ENCODE assay signal across 19 cellular contexts in genomic region chr4:38280323-38280706, GRCh38.
DNase-seq lines count a peak whose midpoint lies in the region; ATAC-seq, FAIRE-seq and TF ChIP-seq lines count a peak whose summit lies in the region.
"Had no signal": no experiment of that assay in that cellular context is flagged by ENCODE, and none has a peak within 500 bp of the region (broad histone marks: within the 10 kb centered on the region; RNA-seq: fewer than 3 reads in every experiment).

No MANE protein-coding gene starts in this region.

- peak overlapping the region; percentile 62; the same call in 1 of the 2 replicates for H3K4me2 ChIP-seq in HepG2 (ENCODE audit: low read depth, low read length)
- H3K4me2 ChIP-seq: GM23338 had no signal

- TF ChIP-seq EP300 in HepG2 (IDR thresholded peaks at IDR 0.05; ENCODE audit: low read depth in 2 of 2, low read length in 2 of 2) (no peak), HepG2 (CRISPR knock-in tag; IDR thresholded peaks at IDR 0.05; ENCODE audit: borderline replicate concordance) (no peak)

- no peak overlapping the region for H2AFZ ChIP-seq in HepG2 (ENCODE audit: low read length)
- H2AFZ ChIP-seq: GM23338 had no signal

- no peak overlapping the region for H3K9ac ChIP-seq in HepG2 (ENCODE audit: insufficient read depth, low read depth, low read length)

- H3K4me1 Mint-ChIP-seq in brain (peaks cover 26% of the 10 kb centered on the region), nephron (peaks cover 31% of the 10 kb centered on the region)

- WGBS in HepG2 (ENCODE audit: low lambda C conversion rate), result 15% methylated on average over 4 of the region's 4 CpGs
- 90 to 91% methylated on average over 4 of the region's 4 CpGs for WGBS in thyroid gland, 2 donors
- 75 to 88% methylated on average over 4 of the region's 4 CpGs for WGBS in pancreas, 2 donors

- TF ChIP-seq CTCF in brain (conservative IDR thresholded peaks at IDR 0.05) (no peak), HepG2 (CRISPR knock-in tag; IDR thresholded peaks at IDR 0.05) (no peak), nephron (IDR thresholded peaks at IDR 0.05; ENCODE audit: unreplicated experiment in 3 of 3) (no peak), thyroid gland (IDR thresholded peaks at IDR 0.05) (no peak), gastrocnemius medialis (IDR thresholded peaks at IDR 0.05 in 4 of 5, conservative IDR thresholded peaks at IDR 0.05 in 1 of 5) (no peak), pancreas (IDR thresholded peaks at IDR 0.05) (no peak)

- no peak for DNase-seq in HepG2 (ENCODE audit: low spot score)
- no peak for DNase-seq in thyroid gland
- no peak for DNase-seq in gastrocnemius medialis
- DNase-seq in activated effector memory CD4-positive, alpha-beta T cell treated with anti-CD3 and anti-CD28 coated beads, Interleukin-2, amount 50 U/mL, for 16 hours, result no peak
- DNase-seq in pancreas, result no peak
- no peak for DNase-seq in LoVo (ENCODE audit: low spot score)
- DNase-seq: CD4-positive, CD25-positive, alpha-beta regulatory T cell; COR-L47; DND-41; KBM-7; NCI-H146; NCI-H345; NCI-H524 had no signal

- H3K79me2 ChIP-seq in HepG2 (ENCODE audit: insufficient read depth, low read length), result no peaks in the 10 kb centered on the region

- H3K36me3 ChIP-seq in HepG2 (replicated peaks in 1 of 2; ENCODE audit: control insufficient read depth in 1 of 2, insufficient read depth in 2 of 2, low read length in 2 of 2), result no peaks in the 10 kb centered on the region
- H3K36me3 ChIP-seq in thyroid gland, result no peaks in the 10 kb centered on the region
- H3K36me3 ChIP-seq in gastrocnemius medialis, result no peaks in the 10 kb centered on the region
- H3K36me3 ChIP-seq in pancreas, result no peaks in the 10 kb centered on the region
- H3K36me3 ChIP-seq: HAP-1 had no signal

- H3K9me3 ChIP-seq in HepG2 (ENCODE audit: low read length), result no peaks in the 10 kb centered on the region
- no peaks in the 10 kb centered on the region for H3K9me3 ChIP-seq in thyroid gland
- H3K9me3 ChIP-seq in gastrocnemius medialis, result no peaks in the 10 kb centered on the region
- H3K9me3 ChIP-seq in pancreas, result no peaks in the 10 kb centered on the region
- H3K9me3 ChIP-seq: HAP-1 had no signal

- CTCF ChIA-PET in HepG2 (lab: Yijun Ruan, JAX; ENCODE audit: low intra/inter-chr PET ratio, low total read pairs), result no interaction called here

- H3K9me3 Mint-ChIP-seq in brain (peaks cover 0 to 14% (median 5%) of the 10 kb centered on the region in 5 experiments), nephron (no peaks in the 10 kb centered on the region)

- H3K27ac ChIP-seq in HepG2 (ENCODE audit: extremely low read length, insufficient read depth, low read length) (no peak overlapping the region), thyroid gland (peak overlapping the region; percentile 81 to 93 (median 84)), gastrocnemius medialis (no peak overlapping the region), pancreas (no peak overlapping the region)

- H3K27me3 ChIP-seq in HepG2 (ENCODE audit: control insufficient read depth in 1 of 2, insufficient read depth in 2 of 2, low read length in 2 of 2) (no peaks in the 10 kb centered on the region; a peak in 2 of 5 replicates), thyroid gland (no peaks in the 10 kb centered on the region), gastrocnemius medialis (no peaks in the 10 kb centered on the region), pancreas (no peaks in the 10 kb centered on the region)

- no TSS peak for BruUV-seq in HepG2 (replicated peaks; lab: Mats Ljungman, UMichigan)

- POLR2A ChIA-PET in HepG2 (lab: Yijun Ruan, JAX), result no interaction called here

- H3K27me3 Mint-ChIP-seq in brain, result peaks cover 7% of the 10 kb centered on the region
- peaks cover 4% of the 10 kb centered on the region for H3K27me3 Mint-ChIP-seq in nephron (ENCODE audit: low read depth)

- H3K4me3 Mint-ChIP-seq in brain (no peak overlapping the region), nephron (no peak overlapping the region)
- H3K4me3 Mint-ChIP-seq: CD4-positive, CD25-positive, alpha-beta regulatory T cell; GM23338 had no signal

- H3K4me3 ChIP-seq in HepG2 (replicated peaks in 1 of 3; ENCODE audit: insufficient read depth in 1 of 3, low read depth in 2 of 3, low read length in 3 of 3) (no peak overlapping the region), thyroid gland (replicated peaks in 1 of 3) (no peak overlapping the region), gastrocnemius medialis (no peak overlapping the region), pancreas (no peak overlapping the region)
- H3K4me3 ChIP-seq: GM12878, GM23338, HAP-1 had no signal

- peak overlapping the region in 4 of 5 experiments; percentile 7 to 91 (median 52) for H3K27ac Mint-ChIP-seq in brain
- peak overlapping the region in 2 of 3 experiments; percentile 55 to 91 for H3K27ac Mint-ChIP-seq in nephron
- H3K27ac Mint-ChIP-seq: GM23338 had no signal

- H4K20me1 ChIP-seq in HepG2 (ENCODE audit: insufficient read depth, low read length), result no peaks in the 10 kb centered on the region

- in situ Hi-C loops in HepG2 (cut with HindIII; ENCODE audit: extremely low pct_ligation_motif_present, low pct_unique_long_range_greater_than_20kb), result no loop called here
- in situ Hi-C loops in gastrocnemius medialis (cut with MboI; ENCODE audit: low sequenced_read_pairs in 4 of 4), result no loop called here

- H3K36me3 Mint-ChIP-seq in brain, result no peaks in the 10 kb centered on the region
- H3K36me3 Mint-ChIP-seq in nephron (ENCODE audit: low read depth), result no peaks in the 10 kb centered on the region
- H3K36me3 Mint-ChIP-seq: CD4-positive, CD25-positive, alpha-beta regulatory T cell had no signal

- TF ChIP-seq POLR2A in HepG2 (IDR thresholded peaks at IDR 0.05; ENCODE audit: insufficient read depth in 1 of 2, low read depth in 2 of 2, low read length in 2 of 2) (no peak), thyroid gland (IDR thresholded peaks at IDR 0.05) (no peak), gastrocnemius medialis (IDR thresholded peaks at IDR 0.05) (no peak)

- no peak for TF ChIP-seq RAD21 in HepG2 (CRISPR knock-in tag; IDR thresholded peaks at IDR 0.05)

- intact Hi-C loops in HepG2 (cut with micrococcal nuclease; ENCODE audit: unreplicated experiment) (no loop called here), thyroid gland (cut with DNase I) (no loop called here), gastrocnemius medialis (cut with DNase I; ENCODE audit: low total_unique reads) (no loop called here), pancreas (cut with DNase I) (no loop called here)

- peaks cover 30% of the 10 kb centered on the region for H3K4me1 ChIP-seq in HepG2 (ENCODE audit: insufficient read depth, low read length)
- peaks cover 45 to 46% of the 10 kb centered on the region in 2 donors for H3K4me1 ChIP-seq in thyroid gland
- no peaks in the 10 kb centered on the region for H3K4me1 ChIP-seq in gastrocnemius medialis
- no peaks in the 10 kb centered on the region for H3K4me1 ChIP-seq in pancreas
- H3K4me1 ChIP-seq: HAP-1 had no signal

- ATAC-seq in HepG2 (no peak), gastrocnemius medialis (no peak), pancreas (no peak)
- ATAC-seq: GM12878, Panc1 had no signal

- no peak for FAIRE-seq in HepG2 (lab: Jason Lieb, UNC)
- FAIRE-seq in pancreas (lab: Jason Lieb, UNC), result no peak
- FAIRE-seq: GM12878 had no signal

TF ChIP-seq in HepG2, 621 proteins besides CTCF, POLR2A, EP300 and RAD21 (continues in another document):
- TF ChIP-seq ZNF609 (CRISPR knock-in tag; IDR thresholded peaks at IDR 0.05; ENCODE audit: borderline replicate concordance) (no peak), ZNF513 (CRISPR knock-in tag; conservative IDR thresholded peaks at IDR 0.05) (no peak), SP4 (CRISPR knock-in tag; IDR thresholded peaks at IDR 0.05) (no peak), SIN3A (IDR thresholded peaks at IDR 0.05; ENCODE audit: borderline replicate concordance, low read depth, low read length) (no peak), GPN1 (CRISPR knock-in tag; IDR thresholded peaks at IDR 0.05; ENCODE audit: borderline replicate concordance) (no peak)

Comparison
In these comparisons a context has a peak if more than half of its experiments do, and no peak if none do; other contexts are left out.
1. H3K27ac ChIP-seq: peak in thyroid gland (3 of 3); none in HepG2 (single experiment), gastrocnemius medialis (0 of 4) and pancreas (0 of 4).